Comparison of ENCODE assay signal across 33 cellular contexts in the genomic region with DNA sequence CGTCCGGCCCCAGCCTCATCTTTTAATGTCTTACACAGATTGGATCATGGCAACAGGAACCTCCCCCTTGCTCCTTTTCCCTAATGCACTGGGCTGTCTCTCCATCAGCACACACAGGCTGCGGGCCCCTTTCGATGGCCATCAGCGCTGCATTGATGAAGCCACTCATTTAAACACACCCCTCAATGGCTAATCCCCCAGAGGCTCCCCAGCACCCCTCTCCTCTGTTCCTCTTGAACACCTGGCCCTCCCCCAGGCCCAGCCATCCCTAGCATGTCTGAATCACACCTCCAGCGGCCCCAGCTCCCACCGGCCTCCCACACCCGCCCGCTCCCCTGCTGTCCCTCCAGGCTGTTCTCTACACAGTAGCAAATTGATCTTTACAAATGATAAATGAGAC. TPM values are rescaled to one million over a fixed set of nuclear protein-coding genes. Genes with fewer than 3 reads are reported as not detected.
DNase-seq lines count a peak whose midpoint lies in the region; ATAC-seq, FAIRE-seq and TF ChIP-seq lines count a peak whose summit lies in the region.
"Had no signal": no experiment of that assay in that cellular context is flagged by ENCODE, and none has a peak within 500 bp of the region (broad histone marks: within the 10 kb centered on the region; RNA-seq: fewer than 3 reads in every experiment).

No MANE protein-coding gene starts in this region.

- 3% methylated on average over 9 of the region's 9 CpGs for WGBS in HUES64
- WGBS in mesendoderm (ENCODE audit: extremely low coverage, insufficient coverage, low lambda C conversion rate) = no CpG with 5 or more reads among the region's 9 CpGs

- H3K79me1 ChIP-seq in mesendoderm (ENCODE audit: low read length) = peaks cover 9% of the 10 kb centered on the region

- peaks cover 27% of the 10 kb centered on the region for H3K36me3 Mint-ChIP-seq in brain

- H4K8ac ChIP-seq in mesendoderm (ENCODE audit: low read depth, low read length) = no peak overlapping the region

- H2BK15ac ChIP-seq in mesendoderm (replicated peaks; ENCODE audit: low read depth) = no peak overlapping the region

- DNase-seq in ELF-1 (ENCODE audit: low read depth, low spot score) (peak; percentile 59), mesendoderm (no peak), kidney (no peak), NCI-H2171 (lab: John Stamatoyannopoulos, UW) (no peak)
- DNase-seq: activated CD4-positive, alpha-beta T cell treated with anti-CD3 and anti-CD28 coated beads, Interleukin-2, amount 50 U/mL, for 1 hour; activated CD8-positive, alpha-beta memory T cell treated with anti-CD3 and anti-CD28 coated beads, Interleukin-2, amount 50 U/mL, for 4 hours; activated effector memory CD4-positive, alpha-beta T cell treated with Interleukin-2 at 50 U/mL for 16 hours; caudate nucleus; CD4-positive, alpha-beta memory T cell; DMS53; foreskin melanocyte; hippocampal formation; Kasumi-1; NCI-H1048; NCI-H2081; NCI-H510A treated with DMSO at 0.1 percent for 48 hours; SIG-M5; stimulated activated CD4-positive, alpha-beta T cell treated with anti-CD3 and anti-CD28 coated beads, Interleukin-1b, Interleukin-23, amount 100 ng/mL, for 48 hours; stimulated activated naive CD4-positive, alpha-beta T cell; thyroid gland had no signal

- no peak overlapping the region for H3K23ac ChIP-seq in mesendoderm (ENCODE audit: low read length)

- peak overlapping the region in 3 of 5 experiments; percentile 66 to 95 (median 74) for H3K27ac Mint-ChIP-seq in brain
- H3K27ac Mint-ChIP-seq: progenitor cell of endocrine pancreas; T-helper 1 cell treated with Interleukin-12 subunit alpha and Interleukin-12 subunit beta and Interleukin-4 antibody, amounts not matched to agents 30 μg/mL and 1 μg/mL, for 36 hours had no signal

- H3K4me3 Mint-ChIP-seq in brain = peak overlapping the region in 3 of 5 experiments; percentile 33 to 45 (median 43)
- H3K4me3 Mint-ChIP-seq: T-helper 1 cell treated with Interleukin-12 subunit alpha and Interleukin-12 subunit beta and Interleukin-4 antibody, amounts not matched to agents 30 μg/mL and 1 μg/mL, for 36 hours had no signal

- H3K4me2 ChIP-seq in mesendoderm (ENCODE audit: low read length) = no peak overlapping the region

- H3K9me3 Mint-ChIP-seq in brain = no peaks in the 10 kb centered on the region
- H3K9me3 Mint-ChIP-seq: CD4-positive, alpha-beta memory T cell; nephron; T-helper 1 cell treated with Interleukin-12 subunit alpha and Interleukin-12 subunit beta and Interleukin-4 antibody, amounts not matched to agents 30 μg/mL and 1 μg/mL, for 36 hours had no signal

- no peak overlapping the region for H2BK5ac ChIP-seq in mesendoderm (ENCODE audit: low read length)

- H3K56ac ChIP-seq in mesendoderm (ENCODE audit: low read length) = peak overlapping the region; percentile 64

- H3K9me3 ChIP-seq in HUES64 (ENCODE audit: insufficient read depth, low read depth, low read length) (no peaks in the 10 kb centered on the region), kidney (ENCODE audit: control insufficient read depth in 1 of 2, low read length in 2 of 2) (no peaks in the 10 kb centered on the region)
- H3K9me3 ChIP-seq: thyroid gland had no signal

- H3K27me3 ChIP-seq in HUES64 (ENCODE audit: insufficient read depth, low read length) (no peaks in the 10 kb centered on the region), mesendoderm (ENCODE audit: insufficient read depth, low read length, poor library complexity) (no peaks in the 10 kb centered on the region)
- H3K27me3 ChIP-seq: thyroid gland had no signal

- no peak for FAIRE-seq in kidney (lab: Jason Lieb, UNC)
- FAIRE-seq: GM12891, H54 had no signal

- H3K27me3 Mint-ChIP-seq in brain = no peaks in the 10 kb centered on the region
- H3K27me3 Mint-ChIP-seq: CD4-positive, alpha-beta memory T cell; progenitor cell of endocrine pancreas had no signal

- H3K4me3 ChIP-seq in HUES64 (ENCODE audit: low read length) (no peak overlapping the region), mesendoderm (ENCODE audit: low read length) (no peak overlapping the region), kidney (ENCODE audit: low read length in 2 of 2) (no peak overlapping the region)
- H3K4me3 ChIP-seq: thyroid gland had no signal

- peaks cover 26% of the 10 kb centered on the region for H3K36me3 ChIP-seq in HUES64 (ENCODE audit: insufficient read depth, low read length)
- peaks cover 13% of the 10 kb centered on the region for H3K36me3 ChIP-seq in mesendoderm (ENCODE audit: control insufficient read depth, insufficient read depth, low read length)
- H3K36me3 ChIP-seq in kidney (ENCODE audit: control insufficient read depth in 1 of 2, insufficient read depth in 2 of 2, low read length in 2 of 2) = peaks cover 8 to 17% of the 10 kb centered on the region in 2 donors

- H3K18ac ChIP-seq in mesendoderm (ENCODE audit: low read length) = no peak overlapping the region

- intact Hi-C loops in kidney (cut with DNase I) = no loop called here

- TF ChIP-seq CTCF in brain (conservative IDR thresholded peaks at IDR 0.05) (no peak), kidney (IDR thresholded peaks at IDR 0.05; ENCODE audit: borderline replicate concordance, extremely low read depth, insufficient read depth) (no peak)

- no peak overlapping the region for H4K5ac ChIP-seq in mesendoderm (ENCODE audit: low read length)

- H3K27ac ChIP-seq in HUES64 (ENCODE audit: low read depth, low read length) = peak overlapping the region; percentile 92; the same call in 1 of the 2 replicates
- no peak overlapping the region for H3K27ac ChIP-seq in mesendoderm (ENCODE audit: low read depth, low read length)
- no peak overlapping the region for H3K27ac ChIP-seq in kidney (ENCODE audit: low read depth in 2 of 2, low read length in 2 of 2)
- H3K27ac ChIP-seq: thyroid gland had no signal

- no peak overlapping the region for H2AK5ac ChIP-seq in mesendoderm (ENCODE audit: low read length)

- H3K4ac ChIP-seq in mesendoderm (ENCODE audit: low read depth, low read length) = no peak overlapping the region

- ATAC-seq in GM18873 (IDR thresholded peaks at IDR 0.05; ENCODE audit: low FRiP score, unreplicated experiment) (no peak), GM18870 (IDR thresholded peaks at IDR 0.05; ENCODE audit: unreplicated experiment) (no peak)

- peaks cover 9% of the 10 kb centered on the region for H3K79me2 ChIP-seq in mesendoderm (ENCODE audit: control insufficient read depth, insufficient read depth, low read length)

- H3K9ac ChIP-seq in HUES64 (ENCODE audit: low read depth, low read length) (peak overlapping the region; percentile 49; the same call in 1 of the 2 replicates), mesendoderm (ENCODE audit: low read length) (no peak overlapping the region), kidney (ENCODE audit: low read length in 2 of 2) (no peak overlapping the region)

- no peak overlapping the region for H2BK120ac ChIP-seq in mesendoderm (ENCODE audit: low read depth, low read length)

- peaks cover 47% of the 10 kb centered on the region for H3K4me1 Mint-ChIP-seq in brain

- H3K4me1 ChIP-seq in HUES64 (ENCODE audit: insufficient read depth, low read length) = peaks cover 8% of the 10 kb centered on the region
- H3K4me1 ChIP-seq in mesendoderm (ENCODE audit: control insufficient read depth, low read depth, low read length) = peaks cover 3% of the 10 kb centered on the region
- peaks cover 7 to 19% of the 10 kb centered on the region in 2 donors for H3K4me1 ChIP-seq in kidney (ENCODE audit: control insufficient read depth in 1 of 2, insufficient read depth in 1 of 2, low read depth in 1 of 2, low read length in 2 of 2)

RNA-seq across cellular contexts. Expression of gene RPL28, which starts 7.1 kb away (rescaled TPM):
- 1,767 TPM for polyA plus RNA-seq in HUES64 (2013, experiment 1 of 2)
- polyA plus RNA-seq in HUES64 (2013, experiment 2 of 2) = 1,831 TPM
- polyA plus RNA-seq in brain (ENCODE audit: insufficient read depth, low read depth, low replicate concordance) = 2,617 TPM
- polyA plus RNA-seq in mesendoderm (2013, experiment 1 of 2) = 2,426 TPM
- 2,495 TPM for polyA plus RNA-seq in mesendoderm (2013, experiment 2 of 2)
- 1,259 TPM for total RNA-seq in kidney
- 1,453 TPM for polyA plus RNA-seq in kidney (ENCODE audit: insufficient read depth, low read depth, low replicate concordance)

RNA-seq across cellular contexts. Expression of gene TMEM238, which starts 8.7 kb away (rescaled TPM):
- polyA plus RNA-seq in HUES64 (2013, experiment 1 of 2) = 1.4 TPM
- polyA plus RNA-seq in HUES64 (2013, experiment 2 of 2) = not detected
- polyA plus RNA-seq in brain (ENCODE audit: insufficient read depth, low read depth, low replicate concordance) = 2.9 TPM
- polyA plus RNA-seq in mesendoderm (2013, experiment 1 of 2) = 0.66 TPM
- 0.53 TPM for polyA plus RNA-seq in mesendoderm (2013, experiment 2 of 2)
- 24.3 TPM for total RNA-seq in kidney
- polyA plus RNA-seq in kidney (ENCODE audit: insufficient read depth, low read depth, low replicate concordance) = 8.1 TPM
- total RNA-seq: skeletal muscle tissue had no signal

RNA-seq across cellular contexts. Expression of gene UBE2S, which starts 14.8 kb away (rescaled TPM):
- polyA plus RNA-seq in HUES64 (2013, experiment 1 of 2) = 234 TPM
- polyA plus RNA-seq in HUES64 (2013, experiment 2 of 2) = 243 TPM
- 222 TPM for polyA plus RNA-seq in brain (ENCODE audit: insufficient read depth, low read depth, low replicate concordance)
- polyA plus RNA-seq in mesendoderm (2013, experiment 1 of 2) = 217 TPM
- 221 TPM for polyA plus RNA-seq in mesendoderm (2013, experiment 2 of 2)
- total RNA-seq in kidney = 16.8 TPM
- 20.8 TPM for polyA plus RNA-seq in kidney (ENCODE audit: insufficient read depth, low read depth, low replicate concordance)

RNA-seq across cellular contexts. Expression of gene TMEM190, which starts 16.2 kb away (rescaled TPM):
- polyA plus RNA-seq in HUES64 (2013, experiment 1 of 2) = 0.55 TPM
- 1.2 TPM for polyA plus RNA-seq in HUES64 (2013, experiment 2 of 2)
- not detected for polyA plus RNA-seq in brain (ENCODE audit: insufficient read depth, low read depth, low replicate concordance)
- not detected for polyA plus RNA-seq in mesendoderm (2013, experiment 1 of 2)
- 0.08 TPM for polyA plus RNA-seq in mesendoderm (2013, experiment 2 of 2)
- not detected for total RNA-seq in kidney
- not detected for polyA plus RNA-seq in kidney (ENCODE audit: insufficient read depth, low read depth, low replicate concordance)
- total RNA-seq: CD4-positive, alpha-beta memory T cell; mesenteric fat pad; OCI-LY7; skeletal muscle tissue; thyroid gland had no signal
- polyA plus RNA-seq: CD4-positive, alpha-beta memory T cell; esophagus had no signal

RNA-seq across cellular contexts. Expression of gene IL11, which starts 22.6 kb away (rescaled TPM):
- polyA plus RNA-seq in HUES64 (2013, experiment 1 of 2) = 0.65 TPM
- 1.1 TPM for polyA plus RNA-seq in HUES64 (2013, experiment 2 of 2)
- polyA plus RNA-seq in brain (ENCODE audit: insufficient read depth, low read depth, low replicate concordance) (0.41 TPM), kidney (ENCODE audit: insufficient read depth, low read depth, low replicate concordance) (0.37 TPM)
- polyA plus RNA-seq in mesendoderm (2013, experiment 1 of 2) = 0.84 TPM
- 0.41 TPM for polyA plus RNA-seq in mesendoderm (2013, experiment 2 of 2)
- total RNA-seq in kidney = 0.47 TPM
- total RNA-seq: mesenteric fat pad, skeletal muscle tissue, thyroid gland had no signal
- polyA plus RNA-seq: CD4-positive, alpha-beta memory T cell had no signal

Comparison
In these comparisons a context has a peak if more than half of its experiments do, and no peak if none do; other contexts are left out.
1. RNA of gene UBE2S, which starts 14.8 kb away (polyA plus RNA-seq): 222 TPM in brain (single experiment); 20.8 TPM in kidney (single experiment); every median in the first group is over 10 times any median in the second.